ENCODE assay signal across 8 cellular contexts in genomic region chr9:36166150-36166927, GRCh38. TPM values are rescaled to one million over a fixed set of nuclear protein-coding genes. Genes with fewer than 3 reads are reported as not detected.
A peak's percentile ranks its signal among the peaks of the same experiment; 100 is the strongest.
DNase-seq lines count a peak whose midpoint lies in the region; ATAC-seq and TF ChIP-seq lines count a peak whose summit lies in the region.

No MANE protein-coding gene starts in this region.

- peaks cover 30% of the 10 kb centered on the region for H3F3A ChIP-seq in neural progenitor cell (ENCODE audit: low read depth)

- intact Hi-C loops in IMR-90 (cut with micrococcal nuclease) = loop anchor here (1.0 to 2.0 kb wide), 3 partner anchors 64 to 211 kb away; no protein-coding TSS in a partner anchor

- H3K27me3 Mint-ChIP-seq in CD8-positive, alpha-beta memory T cell = peaks cover 0 to 4% of the 10 kb centered on the region in 2 donors
- H3K27me3 Mint-ChIP-seq in neural progenitor cell (ENCODE audit: insufficient read depth, low read depth) = peaks cover 21% of the 10 kb centered on the region
- no peaks in the 10 kb centered on the region for H3K27me3 Mint-ChIP-seq in stimulated activated naive CD8-positive, alpha-beta T cell treated with anti-CD3 and anti-CD28 coated beads, Interleukin-15, amount 100 ng/mL, for 72 hours

- H2AK9ac ChIP-seq in IMR-90 (replicated peaks; ENCODE audit: low read depth, low read length, poor library complexity) = peak overlapping the region; percentile 79

- TF ChIP-seq RAD21 in IMR-90 (IDR thresholded peaks at IDR 0.05; ENCODE audit: low read length) = peak; percentile 93

- peak overlapping the region; percentile 67 for H3K9ac ChIP-seq in IMR-90 (ENCODE audit: low read depth, low read length)
- H3K9ac ChIP-seq in neural progenitor cell = no peak overlapping the region

- peak overlapping the region; percentile 44 for H3K18ac ChIP-seq in IMR-90 (ENCODE audit: low read depth, low read length)

- H3K9me3 ChIP-seq in CD8-positive, alpha-beta memory T cell (ENCODE audit: low read length) = no peaks in the 10 kb centered on the region
- H3K9me3 ChIP-seq in IMR-90 (ENCODE audit: control insufficient read depth, insufficient read depth, low read length) = no peaks in the 10 kb centered on the region
- no peaks in the 10 kb centered on the region for H3K9me3 ChIP-seq in neural progenitor cell (ENCODE audit: low read depth)

- peaks cover 0 to 17% (median 4%) of the 10 kb centered on the region in 3 donors for H3K36me3 Mint-ChIP-seq in CD8-positive, alpha-beta memory T cell
- peaks cover 3% of the 10 kb centered on the region for H3K36me3 Mint-ChIP-seq in neural progenitor cell

- H3K27ac Mint-ChIP-seq in CD8-positive, alpha-beta memory T cell = peak overlapping the region in 7 of 8 donors; percentile 30 to 92 (median 69)
- no peak overlapping the region for H3K27ac Mint-ChIP-seq in neural progenitor cell
- H3K27ac Mint-ChIP-seq in stimulated activated naive CD8-positive, alpha-beta T cell treated with anti-CD3 and anti-CD28 coated beads, Interleukin-15, amount 100 ng/mL, for 72 hours = peak overlapping the region in 1 of 2 donors; percentile 22

- H2BK15ac ChIP-seq in IMR-90 (ENCODE audit: low read depth, low read length) = peak overlapping the region; percentile 30; the same call in 1 of the 3 replicates

- H3K14ac ChIP-seq in IMR-90 (replicated peaks; ENCODE audit: low read depth, low read length) = peak overlapping the region; percentile 84; the same call in 1 of the 2 replicates

- H3K36me3 ChIP-seq in CD8-positive, alpha-beta memory T cell (ENCODE audit: insufficient read depth, low read length) = no peaks in the 10 kb centered on the region
- peaks cover 5% of the 10 kb centered on the region for H3K36me3 ChIP-seq in IMR-90 (ENCODE audit: control insufficient read depth, insufficient read depth, low read length)
- H3K36me3 ChIP-seq in neural progenitor cell = no peaks in the 10 kb centered on the region

- CTCF ChIA-PET in CD8-positive, alpha-beta memory T cell (lab: Charles Lee) = interaction anchor here (0.7 to 14.4 kb wide), 32 partner anchors 8 to 203 kb away, joined by 3 to 278 read pairs (median 5); partner anchors contain the start of genes CLTA and GLIPR2
- CTCF ChIA-PET in IMR-90 (lab: Yijun Ruan, JAX) = interaction anchor here (0.6 to 1.5 kb wide), 11 partner anchors 15 to 263 kb away, joined by 3 to 9 read pairs (median 3); partner anchors contain the start of gene CLTA

- H3K4me2 ChIP-seq in IMR-90 (ENCODE audit: low read depth, low read length) (peak overlapping the region; percentile 85), neural progenitor cell (peak overlapping the region; percentile 70)

- peak overlapping the region; percentile 84 for H4K91ac ChIP-seq in IMR-90 (ENCODE audit: insufficient read depth, low read depth, low read length)

- H3K27me3 ChIP-seq in CD8-positive, alpha-beta memory T cell (ENCODE audit: insufficient read depth, low read length, poor library complexity, severe bottlenecking) = no peaks in the 10 kb centered on the region
- H3K27me3 ChIP-seq in IMR-90 (ENCODE audit: control insufficient read depth, insufficient read depth, low read length) = no peaks in the 10 kb centered on the region; the same call in 1 of the 2 replicates
- peaks cover 6% of the 10 kb centered on the region for H3K27me3 ChIP-seq in foreskin keratinocyte
- no peaks in the 10 kb centered on the region for H3K27me3 ChIP-seq in neural progenitor cell

- in situ Hi-C loops in IMR-90 (cut with MboI; ENCODE audit: low sequenced_read_pairs) = no loop called here

- H2AFZ ChIP-seq in IMR-90 (replicated peaks; ENCODE audit: low read length, poor library complexity) (peak overlapping the region; percentile 88), neural progenitor cell (replicated peaks) (peak overlapping the region; percentile 78)

- no peak overlapping the region for H3K23ac ChIP-seq in IMR-90 (ENCODE audit: low read depth, low read length)

- H2BK120ac ChIP-seq in IMR-90 (ENCODE audit: low read depth, low read length) = peak overlapping the region; percentile 75

- no TSS peak for BruUV-seq in IMR-90 (replicated peaks; lab: Mats Ljungman, UMichigan)

- TF ChIP-seq CTCF in IMR-90 (conservative IDR thresholded peaks at IDR 0.05; ENCODE audit: low read depth, low read length) = peak; percentile 92
- TF ChIP-seq CTCF in foreskin keratinocyte (conservative IDR thresholded peaks at IDR 0.05) = peak; percentile 97
- TF ChIP-seq CTCF in neural progenitor cell (IDR thresholded peaks at IDR 0.05) = peak; percentile 90

- peaks cover 0 to 10% of the 10 kb centered on the region in 2 experiments; a peak in 2 of 4 replicates for H3K79me1 ChIP-seq in IMR-90 (ENCODE audit: low read depth in 1 of 2, low read length in 2 of 2)

- H3K79me2 ChIP-seq in neural progenitor cell (ENCODE audit: low read depth) = no peaks in the 10 kb centered on the region

- peak; percentile 90 for ATAC-seq in GM21360 (IDR thresholded peaks at IDR 0.05; ENCODE audit: unreplicated experiment)
- ATAC-seq in IMR-90 (ENCODE audit: low read depth) = peak; percentile 91
- peak; percentile 87 for ATAC-seq in foreskin keratinocyte
- ATAC-seq in stimulated activated naive CD8-positive, alpha-beta T cell treated with anti-CD3 and anti-CD28 coated beads, Interleukin-15, amount 100 ng/mL, for 72 hours = peak; percentile 97

- no peak overlapping the region for H3K27ac ChIP-seq in CD8-positive, alpha-beta memory T cell (ENCODE audit: low read depth, low read length)
- peak overlapping the region; percentile 35 for H3K27ac ChIP-seq in IMR-90 (ENCODE audit: insufficient read depth, low read length)
- no peak overlapping the region for H3K27ac ChIP-seq in foreskin keratinocyte
- no peak overlapping the region for H3K27ac ChIP-seq in neural progenitor cell

- H4K8ac ChIP-seq in IMR-90 (ENCODE audit: low read depth in 2 of 2, low read length in 2 of 2) = peak overlapping the region; percentile 82 to 90; a peak in 3 of 4 replicates

- WGBS in IMR-90 (ENCODE audit: extremely low coverage in 2 of 2, insufficient read length in 1 of 2), 2 experiments = 5% methylated on average over 23 of the region's 59 CpGs; no CpG with 5 or more reads in 1 of the 2 experiments

- H3K4me1 ChIP-seq in CD8-positive, alpha-beta memory T cell (ENCODE audit: insufficient read depth, low read length) = no peaks in the 10 kb centered on the region
- H3K4me1 ChIP-seq in IMR-90 (ENCODE audit: control insufficient read depth, insufficient read depth, low read length) (peaks cover 28% of the 10 kb centered on the region), foreskin keratinocyte (no peaks in the 10 kb centered on the region), neural progenitor cell (peaks cover 19% of the 10 kb centered on the region)

- H3K9me3 Mint-ChIP-seq in CD8-positive, alpha-beta memory T cell = no peaks in the 10 kb centered on the region
- H3K9me3 Mint-ChIP-seq in neural progenitor cell = no peaks in the 10 kb centered on the region
- no peaks in the 10 kb centered on the region for H3K9me3 Mint-ChIP-seq in stimulated activated naive CD8-positive, alpha-beta T cell treated with anti-CD3 and anti-CD28 coated beads, Interleukin-15, amount 100 ng/mL, for 72 hours

- peak overlapping the region; percentile 31; the same call in 1 of the 2 replicates for H2AK5ac ChIP-seq in IMR-90 (ENCODE audit: low read depth, low read length)

- 0 out of 2 replicates have a peak, but pooled peaks have one; percentile 28 for TF ChIP-seq POLR2A in IMR-90 (IDR thresholded peaks at IDR 0.05; ENCODE audit: low read depth, low read length)

- peak overlapping the region; percentile 46 for H3K56ac ChIP-seq in IMR-90 (ENCODE audit: extremely low read depth, insufficient read depth, low read length)

- dilution Hi-C loops in IMR-90 (cut with HindIII; ENCODE audit: low sequenced_read_pairs, unreplicated experiment) = no loop called here

- peak overlapping the region; percentile 91 for H4K5ac ChIP-seq in IMR-90 (ENCODE audit: low read depth, low read length)

- peak overlapping the region; percentile 51; the same call in 1 of the 2 replicates for H2BK20ac ChIP-seq in IMR-90 (ENCODE audit: low read depth, low read length)

- H3K9me1 ChIP-seq in IMR-90 (ENCODE audit: insufficient read depth, low read length) = peaks cover 24% of the 10 kb centered on the region

- H3K4me3 ChIP-seq in CD8-positive, alpha-beta memory T cell (ENCODE audit: low read length) = peak overlapping the region; percentile 64
- H3K4me3 ChIP-seq in IMR-90 (ENCODE audit: insufficient read depth, low read depth, low read length) (peak overlapping the region; percentile 55), neural progenitor cell (peak overlapping the region; percentile 44)

- H3K4ac ChIP-seq in IMR-90 (ENCODE audit: low read depth, low read length) = peak overlapping the region; percentile 71

- POLR2A ChIA-PET in CD8-positive, alpha-beta memory T cell (lab: Charles Lee) = interaction anchor here (0.6 to 1.6 kb wide), 6 partner anchors 15 to 89 kb away, joined by 3 to 7 read pairs (median 5); partner anchors contain the start of gene CLTA
- POLR2A ChIA-PET in IMR-90 (lab: Charles Lee; ENCODE audit: unreplicated experiment) = no interaction called here

- H2BK5ac ChIP-seq in IMR-90 (ENCODE audit: low read depth, low read length, poor library complexity, severe bottlenecking) = no peak overlapping the region

- H3K4me3 Mint-ChIP-seq in CD8-positive, alpha-beta memory T cell = peak overlapping the region; percentile 60 to 90 (median 81)
- H3K4me3 Mint-ChIP-seq in neural progenitor cell = no peak overlapping the region
- H3K4me3 Mint-ChIP-seq in stimulated activated naive CD8-positive, alpha-beta T cell treated with anti-CD3 and anti-CD28 coated beads, Interleukin-15, amount 100 ng/mL, for 72 hours = peak overlapping the region; percentile 67 to 83

- DNase-seq in CD8-positive, alpha-beta memory T cell = peak; percentile 77 to 82 (median 79)
- peak; percentile 81 for DNase-seq in IMR-90
- DNase-seq in RPMI7951 (ENCODE audit: low read depth) = peak; percentile 85
- DNase-seq in activated T-helper 9 cell treated with anti-CD3 and anti-CD28 coated beads, Interleukin-2, amount 50 U/mL, for 16 hours (ENCODE audit: low read depth) = peak; percentile 75
- DNase-seq in foreskin keratinocyte = peak in 1 of 2 donors; percentile 62
- peak; percentile 86 for DNase-seq in neural progenitor cell (ENCODE audit: low spot score)
- DNase-seq in stimulated activated naive CD8-positive, alpha-beta T cell treated with anti-CD3 and anti-CD28 coated beads, Interleukin-15, amount 100 ng/mL, for 72 hours = peak; percentile 87

- peaks cover 6 to 21% (median 12%) of the 10 kb centered on the region in 3 donors for H3K4me1 Mint-ChIP-seq in CD8-positive, alpha-beta memory T cell
- peaks cover 27% of the 10 kb centered on the region for H3K4me1 Mint-ChIP-seq in neural progenitor cell
- H3K4me1 Mint-ChIP-seq in stimulated activated naive CD8-positive, alpha-beta T cell treated with anti-CD3 and anti-CD28 coated beads, Interleukin-15, amount 100 ng/mL, for 72 hours = peaks cover 8% of the 10 kb centered on the region

- no peaks in the 10 kb centered on the region for H4K20me1 ChIP-seq in IMR-90 (ENCODE audit: insufficient read depth, low read length)
- no peaks in the 10 kb centered on the region for H4K20me1 ChIP-seq in neural progenitor cell (ENCODE audit: low read depth)

RNA-seq across cellular contexts. Expression of gene CCIN, which starts 2.8 kb away (rescaled TPM):
- total RNA-seq in CD8-positive, alpha-beta memory T cell = not detected
- 0.14 TPM for polyA plus RNA-seq in CD8-positive, alpha-beta memory T cell
- total RNA-seq in IMR-90 (2012; rRNA removed) (1.1 TPM in 2 replicates), foreskin keratinocyte (0.14 TPM in 1 of 2 replicates, not detected in the other), neural progenitor cell (ENCODE audit: low replicate concordance) (not detected in 2 replicates)
- polyA plus RNA-seq in IMR-90 (2012; rRNA removed) (0.73 and 0.80 TPM in 2 replicates), foreskin keratinocyte (0.12 TPM in 1 of 2 replicates, not detected in the other)
- polyA plus RNA-seq in IMR-90 (2012; cell fraction: cytosol; rRNA removed) = 0.32 and 0.48 TPM in 2 replicates
- 0.58 and 0.65 TPM in 2 replicates for polyA plus RNA-seq in IMR-90 (2012; cell fraction: nucleus; rRNA removed; ENCODE audit: low replicate concordance)
- 0.24 and 0.59 TPM in 2 replicates for total RNA-seq in RPMI7951 (2014; rRNA removed; shearing (Covaris generic))

RNA-seq across cellular contexts. Expression of gene CLTA, which starts 24.4 kb away (rescaled TPM):
- total RNA-seq in CD8-positive, alpha-beta memory T cell = 100 to 1,000 TPM; 185 to 186 TPM
- 77.6 TPM for polyA plus RNA-seq in CD8-positive, alpha-beta memory T cell
- total RNA-seq in IMR-90 (2012; rRNA removed) (133 and 208 TPM in 2 replicates), foreskin keratinocyte (249 and 260 TPM in 2 replicates), neural progenitor cell (ENCODE audit: low replicate concordance) (199 and 203 TPM in 2 replicates)
- polyA plus RNA-seq in IMR-90 (2012; rRNA removed) (246 and 280 TPM in 2 replicates), foreskin keratinocyte (307 and 311 TPM in 2 replicates)
- polyA plus RNA-seq in IMR-90 (2012; cell fraction: cytosol; rRNA removed) = 218 and 493 TPM in 2 replicates
- 63.6 and 110 TPM in 2 replicates for polyA plus RNA-seq in IMR-90 (2012; cell fraction: nucleus; rRNA removed; ENCODE audit: low replicate concordance)
- total RNA-seq in RPMI7951 (2014; rRNA removed; shearing (Covaris generic)) = 275 and 288 TPM in 2 replicates

RNA-seq across cellular contexts. Expression of gene GLIPR2, which starts 29.8 kb away (rescaled TPM):
- 10 to 100 TPM; 17.1 to 17.5 TPM for total RNA-seq in CD8-positive, alpha-beta memory T cell
- 139 TPM for polyA plus RNA-seq in CD8-positive, alpha-beta memory T cell
- total RNA-seq in IMR-90 (2012; rRNA removed) (35.8 and 37.8 TPM in 2 replicates), foreskin keratinocyte (2.4 and 4.2 TPM in 2 replicates), neural progenitor cell (ENCODE audit: low replicate concordance) (12.4 and 17.4 TPM in 2 replicates)
- polyA plus RNA-seq in IMR-90 (2012; rRNA removed) (42.7 and 43.3 TPM in 2 replicates), foreskin keratinocyte (2.9 and 5.0 TPM in 2 replicates)
- 34.1 and 37.4 TPM in 2 replicates for polyA plus RNA-seq in IMR-90 (2012; cell fraction: cytosol; rRNA removed)
- polyA plus RNA-seq in IMR-90 (2012; cell fraction: nucleus; rRNA removed; ENCODE audit: low replicate concordance) = 14.4 and 29.4 TPM in 2 replicates
- total RNA-seq in RPMI7951 (2014; rRNA removed; shearing (Covaris generic)) = 7.2 and 9.3 TPM in 2 replicates
